Comparison of ENCODE assay signal across 15 cellular contexts in the genomic region with DNA sequence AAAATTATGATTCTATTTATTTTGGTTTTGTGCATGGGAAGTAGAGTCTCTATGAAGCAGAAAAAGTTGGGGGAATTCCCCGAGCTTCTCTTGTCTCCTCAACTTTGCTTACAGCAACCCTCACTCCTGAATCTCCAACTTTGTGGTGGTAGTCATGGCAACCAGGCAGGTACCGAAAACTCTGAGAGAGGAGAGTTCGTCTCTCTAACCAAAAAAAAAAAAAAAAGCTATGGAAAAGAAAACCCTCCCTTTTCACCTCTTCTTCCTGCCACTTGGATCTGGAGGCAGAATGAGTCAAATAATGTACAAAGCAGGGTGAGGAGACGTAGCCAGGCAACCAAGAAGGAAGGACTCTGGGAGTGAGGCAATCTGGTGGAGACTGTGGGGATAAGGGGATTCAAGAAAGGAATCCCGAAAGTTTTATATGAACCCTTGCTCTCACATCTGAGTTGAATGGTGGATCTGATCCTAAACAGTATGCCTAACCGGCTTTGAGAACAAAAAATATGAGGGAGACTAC.
DNase-seq lines count a peak whose midpoint lies in the region; ATAC-seq lines count a peak whose summit lies in the region.
"Had no signal": no experiment of that assay in that cellular context is flagged by ENCODE, and none has a peak within 500 bp of the region (broad histone marks: within the 10 kb centered on the region; RNA-seq: fewer than 3 reads in every experiment).

No MANE protein-coding gene starts in this region.

- H4K91ac ChIP-seq in mesenchymal stem cell (ENCODE audit: low read length), result peak overlapping the region; percentile 61

- H2BK15ac ChIP-seq in mesenchymal stem cell (ENCODE audit: low read depth, poor library complexity, severe bottlenecking), result no peak overlapping the region

- no peaks in the 10 kb centered on the region for H3K9me3 ChIP-seq in mesenchymal stem cell (ENCODE audit: control insufficient read depth, low read length)
- H3K9me3 ChIP-seq: BLaER1, SJSA1 had no signal

- no peak overlapping the region for H2BK5ac ChIP-seq in mesenchymal stem cell (ENCODE audit: low read depth, low read length, poor library complexity, severe bottlenecking)

- no peak overlapping the region for H3K14ac ChIP-seq in mesenchymal stem cell (ENCODE audit: low read length in 2 of 2)

- no peak overlapping the region for H2AK5ac ChIP-seq in mesenchymal stem cell (ENCODE audit: low read length, severe bottlenecking)

- H3K4me1 ChIP-seq in mesenchymal stem cell (ENCODE audit: control insufficient read depth, insufficient read depth, low read depth, low read length), result no peaks in the 10 kb centered on the region
- H3K4me1 ChIP-seq: BLaER1 had no signal

- peak; percentile 13 for DNase-seq in Daoy (ENCODE audit: low read depth)
- DNase-seq in HT1080 (ENCODE audit: low read depth), result peak; percentile 32
- peak; percentile 85 for DNase-seq in amniotic epithelial cell (ENCODE audit: low read depth)
- no peak for DNase-seq in mesenchymal stem cell
- no peak for DNase-seq in NCI-H187 (lab: John Stamatoyannopoulos, UW)
- no peak for DNase-seq in stimulated activated naive CD8-positive, alpha-beta T cell treated with anti-CD3 and anti-CD28 coated beads, Interleukin-15, Interleukin-2, amounts not matched to agents 100 U/mL and 50 U/mL, for 24 hours
- no peak for DNase-seq in NCI-H187 treated with DMSO at 0.1 percent for 48 hours (lab: John Stamatoyannopoulos, UW)
- DNase-seq: CD8-positive, alpha-beta T cell; GOT3; Kasumi-1; NCI-H1930; NCI-H446 had no signal

- no peak overlapping the region for H3K18ac ChIP-seq in mesenchymal stem cell (ENCODE audit: low read depth in 1 of 2, low read length in 2 of 2)

- no peak overlapping the region for H3K4ac ChIP-seq in mesenchymal stem cell (ENCODE audit: low read depth in 1 of 2, low read length in 2 of 2)

- no peak overlapping the region for H3K9ac ChIP-seq in mesenchymal stem cell (ENCODE audit: low read length)
- H3K9ac ChIP-seq: BLaER1 had no signal

- no peaks in the 10 kb centered on the region for H3K36me3 ChIP-seq in mesenchymal stem cell (ENCODE audit: control insufficient read depth in 1 of 2, insufficient read depth in 2 of 2, low read depth in 1 of 2, low read length in 2 of 2)
- H3K36me3 ChIP-seq: BLaER1, SJSA1 had no signal

- H2AFZ ChIP-seq in mesenchymal stem cell (ENCODE audit: low read depth, low read length), result no peak overlapping the region

- ATAC-seq in stimulated activated naive CD8-positive, alpha-beta T cell treated with anti-CD3 and anti-CD28 coated beads, Interleukin-15, Interleukin-2, amounts not matched to agents 100 U/mL and 50 U/mL, for 24 hours, result no peak
- ATAC-seq in GM18858 (IDR thresholded peaks at IDR 0.05; ENCODE audit: unreplicated experiment), result no peak
- ATAC-seq: CD8-positive, alpha-beta T cell had no signal

- no peak overlapping the region for H2BK120ac ChIP-seq in mesenchymal stem cell (ENCODE audit: low read depth, low read length)

- no peak overlapping the region for H2BK12ac ChIP-seq in mesenchymal stem cell (ENCODE audit: low read length in 2 of 2)

- H4K8ac ChIP-seq in mesenchymal stem cell (ENCODE audit: low read length), result no peak overlapping the region

- no peak overlapping the region for H3K4me3 ChIP-seq in mesenchymal stem cell (ENCODE audit: insufficient read depth in 1 of 2, low read depth in 1 of 2, low read length in 2 of 2)
- H3K4me3 ChIP-seq: BLaER1, SJSA1 had no signal

- H3K27me3 ChIP-seq in mesenchymal stem cell (ENCODE audit: control insufficient read depth in 1 of 2, insufficient read depth in 1 of 2, low read length in 2 of 2), result no peaks in the 10 kb centered on the region
- H3K27me3 ChIP-seq: BLaER1, SJSA1 had no signal

- no peak overlapping the region for H3K27ac ChIP-seq in mesenchymal stem cell (ENCODE audit: low read length, poor library complexity, severe bottlenecking)
- H3K27ac ChIP-seq: BLaER1, SJSA1 had no signal

- H3K79me1 ChIP-seq in mesenchymal stem cell (replicated peaks; ENCODE audit: low read length, poor library complexity, severe bottlenecking), result no peaks in the 10 kb centered on the region

- WGBS in mesenchymal stem cell, result 93% methylated on average over 4 of the region's 6 CpGs

- no peak overlapping the region for H3K23ac ChIP-seq in mesenchymal stem cell (ENCODE audit: low read length in 2 of 2)

- no peak overlapping the region for H3K4me2 ChIP-seq in mesenchymal stem cell (ENCODE audit: low read length, poor library complexity, severe bottlenecking)
- H3K4me2 ChIP-seq: BLaER1 had no signal

Comparison
In these comparisons a context has a peak if more than half of its experiments do, and no peak if none do; other contexts are left out.
1. DNase-seq: peak in Daoy (single experiment), HT1080 (single experiment) and amniotic epithelial cell (single experiment); none in mesenchymal stem cell (single experiment), NCI-H187 (0 of 2), stimulated activated naive CD8-positive, alpha-beta T cell treated with anti-CD3 and anti-CD28 coated beads, Interleukin-15, Interleukin-2, amounts not matched to agents 100 U/mL and 50 U/mL, for 24 hours (single experiment) and NCI-H187 treated with DMSO at 0.1 percent for 48 hours (single experiment).